8 cellular contexts compared by ENCODE assay signal in genomic region chr19:45467456-45468158, GRCh38. TPM values are rescaled to one million over a fixed set of nuclear protein-coding genes. Genes with fewer than 3 reads are reported as not detected.
DNase-seq lines count a peak whose midpoint lies in the region; ATAC-seq, FAIRE-seq and TF ChIP-seq lines count a peak whose summit lies in the region.

Gene FOSB (plus strand): TSS chr19:45467996. CDS start chr19:45468587, 591 bp downstream.

- no peaks in the 10 kb centered on the region for H3K79me2 ChIP-seq in HepG2 (ENCODE audit: insufficient read depth, low read length)

- peaks cover 47% of the 10 kb centered on the region for H3K27me3 Mint-ChIP-seq in dendritic cell treated with granulocyte-macrophage colony-stimulating factor and Interleukin-4, amounts not matched to agents 40 ng/mL and 50 ng/mL, for 4 days

- H3K36me3 Mint-ChIP-seq in dendritic cell treated with granulocyte-macrophage colony-stimulating factor and Interleukin-4, amounts not matched to agents 40 ng/mL and 50 ng/mL, for 4 days (ENCODE audit: low read depth) = peaks cover 7% of the 10 kb centered on the region

- H3K27ac ChIP-seq in HepG2 (ENCODE audit: extremely low read length, insufficient read depth, low read length) = peak within 1 kb of the TSS; percentile 96

- peak within 1 kb of the TSS; percentile 43 for H2AFZ ChIP-seq in HepG2 (ENCODE audit: low read length)

- peak within 1 kb of the TSS; percentile 78 for H3K4me3 ChIP-seq in AG09309 (ENCODE audit: control insufficient read depth, low read depth, low read length)
- H3K4me3 ChIP-seq in HepG2 (replicated peaks in 1 of 3; ENCODE audit: insufficient read depth in 1 of 3, low read depth in 2 of 3, low read length in 3 of 3) = peak within 1 kb of the TSS; percentile 76 to 91 (median 89)

- in situ Hi-C loops in HepG2 (cut with HindIII; ENCODE audit: extremely low pct_ligation_motif_present, low pct_unique_long_range_greater_than_20kb) = no loop called here

- peak within 1 kb of the TSS; percentile 97 for H3K27ac Mint-ChIP-seq in dendritic cell treated with granulocyte-macrophage colony-stimulating factor and Interleukin-4, amounts not matched to agents 40 ng/mL and 50 ng/mL, for 4 days

- TF ChIP-seq CTCF in AG09309 (IDR thresholded peaks at IDR 0.05; ENCODE audit: control insufficient read depth, insufficient read depth, low read depth, low read length, missing control alignments) = no peak
- TF ChIP-seq CTCF in HepG2 (CRISPR knock-in tag; IDR thresholded peaks at IDR 0.05) = no peak; the same call in 1 of the 2 replicates

- TF ChIP-seq EP300 in HepG2 (IDR thresholded peaks at IDR 0.05; ENCODE audit: low read depth in 2 of 2, low read length in 2 of 2) (0 out of 4 replicates have a peak, but pooled peaks of 1 of the 2 experiments have one; percentile 18), HepG2 (CRISPR knock-in tag; IDR thresholded peaks at IDR 0.05; ENCODE audit: borderline replicate concordance) (no peak; the same call in 1 of the 2 replicates)

- peaks cover 28% of the 10 kb centered on the region for H3K4me1 ChIP-seq in HepG2 (ENCODE audit: insufficient read depth, low read length)

- no peaks in the 10 kb centered on the region for H3K9me3 ChIP-seq in HepG2 (ENCODE audit: low read length)

- H3K36me3 ChIP-seq in HepG2 (replicated peaks in 1 of 2; ENCODE audit: control insufficient read depth in 1 of 2, insufficient read depth in 2 of 2, low read length in 2 of 2) = no peaks in the 10 kb centered on the region

- no peak for FAIRE-seq in HepG2 (lab: Jason Lieb, UNC)

- CTCF ChIA-PET in HepG2 (lab: Yijun Ruan, JAX; ENCODE audit: low intra/inter-chr PET ratio, low total read pairs) = no interaction called here

- WGBS in HepG2 (ENCODE audit: low lambda C conversion rate) = 1% methylated on average over 25 of the region's 56 CpGs

- peaks cover 67% of the 10 kb centered on the region for H3K4me1 Mint-ChIP-seq in dendritic cell treated with granulocyte-macrophage colony-stimulating factor and Interleukin-4, amounts not matched to agents 40 ng/mL and 50 ng/mL, for 4 days (ENCODE audit: low read depth)

- TF ChIP-seq POLR2A in HepG2 (IDR thresholded peaks at IDR 0.05; ENCODE audit: insufficient read depth in 1 of 2, low read depth in 2 of 2, low read length in 2 of 2) = peak; percentile 67 to 99; a peak in 3 of 4 replicates

- intact Hi-C loops in dendritic cell treated with granulocyte-macrophage colony-stimulating factor and Interleukin-4, amounts not matched to agents 40 ng/mL and 50 ng/mL, for 4 days (cut with micrococcal nuclease) = loop anchor here (1.0 to 2.0 kb wide), 3 partner anchors 11 to 25 kb away; no protein-coding TSS in a partner anchor
- intact Hi-C loops in HepG2 (cut with micrococcal nuclease; ENCODE audit: unreplicated experiment) = loop anchor here (2.0 kb wide), 1 partner anchor 15 kb away; no protein-coding TSS in a partner anchor

- H3K9ac ChIP-seq in HepG2 (ENCODE audit: insufficient read depth, low read depth, low read length) = peak within 1 kb of the TSS; percentile 94

- peak within 1 kb of the TSS; percentile 93 for H3K4me3 Mint-ChIP-seq in dendritic cell treated with granulocyte-macrophage colony-stimulating factor and Interleukin-4, amounts not matched to agents 40 ng/mL and 50 ng/mL, for 4 days

- peaks cover 0 to 3% of the 10 kb centered on the region in 2 experiments; a peak in 2 of 5 replicates for H3K27me3 ChIP-seq in HepG2 (ENCODE audit: control insufficient read depth in 1 of 2, insufficient read depth in 2 of 2, low read length in 2 of 2)

- H4K20me1 ChIP-seq in HepG2 (ENCODE audit: insufficient read depth, low read length) = peaks cover 5% of the 10 kb centered on the region; the same call in 1 of the 2 replicates

- ATAC-seq in GM18909 (IDR thresholded peaks at IDR 0.05; ENCODE audit: poor library complexity, unreplicated experiment) = peak; percentile 61
- ATAC-seq in HG03378 (IDR thresholded peaks at IDR 0.05; ENCODE audit: unreplicated experiment) = peak; percentile 46
- no peak for ATAC-seq in HepG2

- TF ChIP-seq RAD21 in HepG2 (CRISPR knock-in tag; IDR thresholded peaks at IDR 0.05) = no peak

- peak within 1 kb of the TSS; percentile 99 for H3K4me2 ChIP-seq in HepG2 (ENCODE audit: low read depth, low read length)

- no TSS peak for BruUV-seq in HepG2 (replicated peaks; lab: Mats Ljungman, UMichigan)

- no peak for DNase-seq in AG09309 (ENCODE audit: low read depth)
- peak; percentile 75 to 96 for DNase-seq in NCI-H526 (lab: John Stamatoyannopoulos, UW)
- DNase-seq in activated CD4-positive, alpha-beta T cell treated with anti-CD3 and anti-CD28 coated beads, Interleukin-2, amount 50 U/mL, for 24 hours (ENCODE audit: low read depth in 1 of 2, low spot score in 1 of 2) = peak; percentile 91 to 93
- peak; percentile 87 for DNase-seq in HepG2 (ENCODE audit: low spot score)
- peak; percentile 90 for DNase-seq in stimulated activated CD4-positive, alpha-beta T cell treated with anti-CD3 and anti-CD28 coated beads, Interleukin-2, amount 100 ng/mL, for 48 hours

- POLR2A ChIA-PET in HepG2 (lab: Yijun Ruan, JAX) = interaction anchor here (0.6 to 4.1 kb wide), 12 partner anchors 9 to 1758 kb away, joined by 3 to 40 read pairs (median 4); partner anchors contain the start of gene PPP1R13L

- H3K9me3 Mint-ChIP-seq in dendritic cell treated with granulocyte-macrophage colony-stimulating factor and Interleukin-4, amounts not matched to agents 40 ng/mL and 50 ng/mL, for 4 days = no peaks in the 10 kb centered on the region

TF ChIP-seq in HepG2, 621 proteins besides CTCF, POLR2A, EP300 and RAD21 (continues in another document):
- TF ChIP-seq ZNF792 (CRISPR knock-in tag; IDR thresholded peaks at IDR 0.05) = no peak
- peak; percentile 67 for TF ChIP-seq E2F1 (CRISPR knock-in tag; IDR thresholded peaks at IDR 0.05)
- TF ChIP-seq ZNF749 (CRISPR knock-in tag; IDR thresholded peaks at IDR 0.05; ENCODE audit: borderline replicate concordance) = no peak
- no peak for TF ChIP-seq ZNF710 (CRISPR knock-in tag; IDR thresholded peaks at IDR 0.05; ENCODE audit: borderline replicate concordance)
- TF ChIP-seq PLRG1 (conservative IDR thresholded peaks at IDR 0.05) = no peak
- no peak; the same call in 1 of the 2 replicates for TF ChIP-seq POLR2AphosphoS2 (IDR thresholded peaks at IDR 0.05; ENCODE audit: low read depth, low read length)
- no peak for TF ChIP-seq RFXAP (CRISPR knock-in tag; IDR thresholded peaks at IDR 0.05; ENCODE audit: borderline replicate concordance)
- peak; percentile 34; the same call in 1 of the 2 replicates for TF ChIP-seq MAZ (IDR thresholded peaks at IDR 0.05; ENCODE audit: borderline replicate concordance, low read depth, low read length)
- no peak for TF ChIP-seq MAZ (CRISPR knock-in tag; IDR thresholded peaks at IDR 0.05; ENCODE audit: low read depth)
- no peak for TF ChIP-seq ZNF451 (CRISPR knock-in tag; IDR thresholded peaks at IDR 0.05)
- TF ChIP-seq ZNF839 (CRISPR knock-in tag; IDR thresholded peaks at IDR 0.05; ENCODE audit: borderline replicate concordance) = no peak
- peak; percentile 17; the same call in 1 of the 2 replicates for TF ChIP-seq ELF1 (CRISPR knock-in tag; IDR thresholded peaks at IDR 0.05)

RNA-seq across cellular contexts. Expression of gene FOSB, which starts in this region (rescaled TPM):
- 0.21 and 6.0 TPM in 2 replicates for total RNA-seq in HepG2 (2016; rRNA removed; fragmentation: Illumina TruSeq; extraction: Trizol)
- total RNA-seq in HepG2 (2016; cell fraction: cytosol; rRNA removed; fragmentation: Illumina TruSeq; extraction: Trizol; ENCODE audit: low read depth) = 0.79 and 0.91 TPM in 2 replicates
- total RNA-seq in HepG2 (2016; cell fraction: insoluble cytoplasmic fraction; rRNA removed; fragmentation: Illumina TruSeq; extraction: Trizol) = 0.37 and 5.7 TPM in 2 replicates
- 0.93 and 1.2 TPM in 2 replicates for total RNA-seq in HepG2 (2016; cell fraction: membrane; rRNA removed; fragmentation: Illumina TruSeq; extraction: Trizol)
- 17.8 and 18.2 TPM in 2 replicates for total RNA-seq in HepG2 (2016; cell fraction: nucleus; rRNA removed; fragmentation: Illumina TruSeq; extraction: Trizol)
- polyA plus RNA-seq in HepG2 (2011; rRNA removed) = 2.8 TPM in 2 replicates
- 0.67 and 0.69 TPM in 2 replicates for polyA plus RNA-seq in HepG2 (2011; cell fraction: cytosol; rRNA removed)
- polyA plus RNA-seq in HepG2 (2011; cell fraction: nucleus; rRNA removed) = 23.1 and 35.9 TPM in 2 replicates
- polyA plus RNA-seq in HepG2 (2012) = 0.51 and 1.1 TPM in 2 replicates
- not detected in 2 replicates for polyA plus RNA-seq in HepG2 (2016; cell fraction: cytosol; fragmentation: Illumina TruSeq; extraction: Trizol; ENCODE audit: low read depth)
- 0.35 and 0.74 TPM in 2 replicates for polyA plus RNA-seq in HepG2 (2016; cell fraction: insoluble cytoplasmic fraction; fragmentation: Illumina TruSeq; extraction: Trizol; ENCODE audit: low read depth)
- polyA plus RNA-seq in HepG2 (2016; cell fraction: membrane; fragmentation: Illumina TruSeq; extraction: Trizol; ENCODE audit: low read depth) = 0.17 and 0.41 TPM in 2 replicates
- 17.9 and 36.0 TPM in 2 replicates for polyA plus RNA-seq in HepG2 (2016; cell fraction: nucleus; fragmentation: Illumina TruSeq; extraction: Trizol; ENCODE audit: insufficient read depth, low read depth)
- 16.2 and 24.3 TPM in 2 replicates for polyA minus RNA-seq in HepG2 (2011; rRNA and poly(A)+ RNA removed; ENCODE audit: low replicate concordance)
- 1.5 and 2.2 TPM in 2 replicates for polyA minus RNA-seq in HepG2 (2011; cell fraction: cytosol; rRNA and poly(A)+ RNA removed)
- polyA minus RNA-seq in HepG2 (2011; cell fraction: nucleus; rRNA and poly(A)+ RNA removed) = 32.3 and 48.2 TPM in 2 replicates
